34 cellular contexts compared by ENCODE assay signal in genomic region chr13:112116187-112116950, GRCh38. TPM values are rescaled to one million over a fixed set of nuclear protein-coding genes. Genes with fewer than 3 reads are reported as not detected.
"Had no signal": no experiment of that assay in that cellular context is flagged by ENCODE, and none has a peak within 500 bp of the region (broad histone marks: within the 10 kb centered on the region; RNA-seq: fewer than 3 reads in every experiment).

No MANE protein-coding gene starts in this region.

- FAIRE-seq: islet of Langerhans, kidney, urothelium cell line had no signal

- H3K9me3 ChIP-seq: left lung, mucosa of descending colon, right atrium auricular region, right lobe of liver, suprapubic skin, thoracic aorta, tibial artery, upper lobe of right lung had no signal

- H2AFZ ChIP-seq: parathyroid adenoma had no signal

- H3K4me3 ChIP-seq: left lung, lung, mucosa of descending colon, right atrium auricular region, right lobe of liver, smooth muscle cell, suprapubic skin, thoracic aorta, tibial artery, upper lobe of right lung had no signal

- H3K27me3 ChIP-seq: right atrium auricular region, right lobe of liver had no signal

- DNase-seq: hypothalamus; immature natural killer cell; kidney; left colon; mesendoderm; midbrain; naive thymus-derived CD4-positive, alpha-beta T cell; nucleus accumbens; right lobe of liver; stimulated activated CD4-positive, alpha-beta T cell treated with anti-CD3 and anti-CD28 coated beads, Interleukin-12 subunit alpha, Interleukin-12 subunit beta, amount 100 ng/mL, for 4 hours; stimulated activated CD4-positive, alpha-beta T cell treated with anti-CD3 and anti-CD28 coated beads, Interleukin-15, amount 100 ng/mL, for 24 hours; stimulated activated CD4-positive, alpha-beta T cell treated with anti-CD3 and anti-CD28 coated beads, Interleukin-2, amount 100 ng/mL, for 24 hours; stimulated activated CD4-positive, alpha-beta T cell treated with anti-CD3 and anti-CD28 coated beads, Interleukin-4, amount 100 ng/mL, for 1 hour; stimulated activated naive B cell treated with anti-CD40 and anti-IgM and Interleukin-4, amounts not matched to agents 10 μg/mL and 1 μg/mL and 100 μg/mL, for 72 hours; stimulated activated naive CD8-positive, alpha-beta T cell treated with anti-CD3 and anti-CD28 coated beads, Interleukin-15, Interleukin-2, amounts not matched to agents 100 U/mL and 50 U/mL, for 24 hours; trophoblast cell; upper lobe of right lung had no signal

- H3K9ac ChIP-seq: parathyroid adenoma had no signal

- H3K27ac ChIP-seq: left lung, parathyroid adenoma, right atrium auricular region, right lobe of liver, suprapubic skin, thoracic aorta, tibial artery, upper lobe of right lung had no signal

- H3K4me1 ChIP-seq: left lung, parathyroid adenoma, right atrium auricular region, right lobe of liver, suprapubic skin, tibial artery, upper lobe of right lung had no signal

- ATAC-seq: left colon; left lung; mucosa of descending colon; right lobe of liver; stimulated activated naive B cell treated with anti-CD40 and anti-IgM and Interleukin-4, amounts not matched to agents 10 μg/mL and 1 μg/mL and 100 μg/mL, for 72 hours; stimulated activated naive CD8-positive, alpha-beta T cell treated with anti-CD3 and anti-CD28 coated beads, Interleukin-15, Interleukin-2, amounts not matched to agents 100 U/mL and 50 U/mL, for 24 hours; upper lobe of right lung had no signal

- H3K4me2 ChIP-seq: smooth muscle cell had no signal

- H3K36me3 ChIP-seq: left lung, right atrium auricular region, right lobe of liver, suprapubic skin, thoracic aorta, tibial artery, upper lobe of right lung had no signal

RNA-seq across cellular contexts. Expression of gene SOX1, which starts 49.4 kb away (rescaled TPM):
- total RNA-seq: kidney; left lung; myocyte; naive thymus-derived CD4-positive, alpha-beta T cell; osteoblast; pulmonary artery endothelial cell; renal cortical epithelial cell; right atrium auricular region; right lobe of liver; skeletal muscle tissue; smooth muscle cell; subcutaneous adipose tissue; thoracic aorta; upper lobe of right lung had no signal
- polyA plus RNA-seq: immature natural killer cell; lung; naive thymus-derived CD4-positive, alpha-beta T cell; smooth muscle cell had no signal
